Comparison of ENCODE assay signal across 1 cellular context in the genomic region with DNA sequence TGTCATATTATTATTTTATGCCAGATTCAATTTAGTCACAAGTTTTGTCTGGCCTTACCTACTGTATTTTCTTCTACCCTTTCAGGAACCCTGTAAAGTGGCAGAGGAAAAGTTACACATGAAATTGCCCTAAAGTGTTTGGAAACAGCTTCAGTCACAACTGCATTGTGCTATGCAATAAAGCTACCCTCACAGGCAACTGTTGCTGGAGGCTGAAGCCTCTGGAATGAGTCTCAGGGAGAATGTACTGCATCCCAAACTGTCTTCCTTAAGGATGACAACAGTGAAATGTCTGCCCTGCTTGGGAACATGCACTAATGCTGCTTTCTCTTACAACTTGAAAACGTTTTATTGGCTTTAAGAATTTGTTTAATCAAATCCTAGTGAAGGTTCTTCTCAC.
TF ChIP-seq lines count a peak whose summit lies in the region.

No MANE protein-coding gene starts in this region.

TF ChIP-seq in WTC11, 78 proteins besides CTCF, POLR2A, EP300 and RAD21 (continued from another document):
- TF ChIP-seq STAT6 (CRISPR knock-in tag; conservative IDR thresholded peaks at IDR 0.05; ENCODE audit: low read depth) (no peak), ESRRA (CRISPR knock-in tag; IDR thresholded peaks at IDR 0.05; ENCODE audit: borderline replicate concordance) (no peak), PREB (CRISPR knock-in tag; IDR thresholded peaks at IDR 0.05; ENCODE audit: borderline replicate concordance) (no peak), ZNF121 (CRISPR knock-in tag; IDR thresholded peaks at IDR 0.05) (no peak), NR3C1 (CRISPR knock-in tag; conservative IDR thresholded peaks at IDR 0.05; ENCODE audit: low read depth) (no peak), ZNF532 (CRISPR knock-in tag; IDR thresholded peaks at IDR 0.05; ENCODE audit: borderline replicate concordance) (no peak)
- TF ChIP-seq, protein P1, sequence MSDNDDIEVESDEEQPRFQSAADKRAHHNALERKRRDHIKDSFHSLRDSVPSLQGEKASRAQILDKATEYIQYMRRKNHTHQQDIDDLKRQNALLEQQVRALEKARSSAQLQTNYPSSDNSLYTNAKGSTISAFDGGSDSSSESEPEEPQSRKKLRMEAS (CRISPR knock-in tag; IDR thresholded peaks at IDR 0.05): no peak
- TF ChIP-seq, protein P2, sequence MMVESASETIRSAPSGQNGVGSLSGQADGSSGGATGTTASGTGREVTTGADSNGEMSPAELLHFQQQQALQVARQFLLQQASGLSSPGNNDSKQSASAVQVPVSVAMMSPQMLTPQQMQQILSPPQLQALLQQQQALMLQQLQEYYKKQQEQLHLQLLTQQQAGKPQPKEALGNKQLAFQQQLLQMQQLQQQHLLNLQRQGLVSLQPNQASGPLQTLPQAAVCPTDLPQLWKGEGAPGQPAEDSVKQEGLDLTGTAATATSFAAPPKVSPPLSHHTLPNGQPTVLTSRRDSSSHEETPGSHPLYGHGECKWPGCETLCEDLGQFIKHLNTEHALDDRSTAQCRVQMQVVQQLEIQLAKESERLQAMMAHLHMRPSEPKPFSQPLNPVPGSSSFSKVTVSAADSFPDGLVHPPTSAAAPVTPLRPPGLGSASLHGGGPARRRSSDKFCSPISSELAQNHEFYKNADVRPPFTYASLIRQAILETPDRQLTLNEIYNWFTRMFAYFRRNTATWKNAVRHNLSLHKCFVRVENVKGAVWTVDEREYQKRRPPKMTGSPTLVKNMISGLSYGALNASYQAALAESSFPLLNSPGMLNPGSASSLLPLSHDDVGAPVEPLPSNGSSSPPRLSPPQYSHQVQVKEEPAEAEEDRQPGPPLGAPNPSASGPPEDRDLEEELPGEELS (CRISPR knock-in tag; IDR thresholded peaks at IDR 0.05): no peak
TF ChIP-seq in WTC11: peak in this region for 0.
